25 cellular contexts compared by ENCODE assay signal in the genomic region with DNA sequence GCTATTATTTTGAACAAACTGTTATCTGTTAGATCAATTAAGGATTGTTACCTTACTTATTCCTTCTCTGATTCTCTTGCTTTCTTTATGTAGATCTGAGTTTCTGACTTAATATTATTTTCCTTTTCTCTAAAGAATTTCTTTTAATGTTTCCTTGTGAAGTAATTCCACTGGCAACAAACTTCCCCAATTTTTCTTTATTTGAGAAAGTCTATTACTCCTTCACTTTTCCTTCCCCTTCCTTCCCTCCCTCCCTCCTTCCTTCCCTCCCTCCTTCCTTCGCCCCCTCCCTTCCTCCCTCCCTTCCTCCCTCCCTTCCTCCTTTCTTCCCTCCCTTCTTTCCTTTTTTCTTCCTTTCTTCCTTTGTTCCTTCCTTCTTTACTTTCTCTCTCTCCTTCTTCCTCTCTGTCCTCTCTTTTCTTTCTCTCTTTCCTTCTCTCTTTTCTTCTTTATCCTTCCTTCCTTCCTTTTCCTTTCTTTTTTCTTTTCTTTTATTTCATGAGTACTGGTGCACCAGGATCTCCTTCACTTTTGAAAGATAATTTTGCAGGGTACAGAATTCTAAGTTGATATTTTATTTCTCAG.
DNase-seq lines count a peak whose midpoint lies in the region; ATAC-seq, FAIRE-seq and TF ChIP-seq lines count a peak whose summit lies in the region.
"Had no signal": no experiment of that assay in that cellular context is flagged by ENCODE, and none has a peak within 500 bp of the region (broad histone marks: within the 10 kb centered on the region; RNA-seq: fewer than 3 reads in every experiment).

No MANE protein-coding gene starts in this region.

- no peaks in the 10 kb centered on the region for H3K36me3 ChIP-seq in CD8-positive, alpha-beta T cell (ENCODE audit: insufficient read depth, low read length)
- H3K36me3 ChIP-seq in HEK293 (ENCODE audit: control insufficient read depth in 2 of 2, insufficient read depth in 1 of 2, low read length in 2 of 2), result no peaks in the 10 kb centered on the region
- H3K36me3 ChIP-seq: BLaER1 treated with 17β-estradiol and CSF1 and Interleukin-3, amounts not matched to agents 10 nM and 100 nM had no signal

- H3K4me3 Mint-ChIP-seq in CD8-positive, alpha-beta T cell, result no peak overlapping the region
- H3K4me3 Mint-ChIP-seq in central memory CD8-positive, alpha-beta T cell, result no peak overlapping the region
- H3K4me3 Mint-ChIP-seq: B cell; CD4-positive, alpha-beta T cell; CD8-positive, alpha-beta memory T cell had no signal

- H3K27me3 Mint-ChIP-seq in CD8-positive, alpha-beta T cell (ENCODE audit: low read depth), result peaks cover 15% of the 10 kb centered on the region
- H3K27me3 Mint-ChIP-seq in central memory CD8-positive, alpha-beta T cell, result peaks cover 66% of the 10 kb centered on the region

- no peak for ATAC-seq in CD8-positive, alpha-beta T cell
- ATAC-seq in central memory CD8-positive, alpha-beta T cell (replicated peaks; ENCODE audit: extremely low read depth, poor library complexity, severe bottlenecking), result no peak
- ATAC-seq in HG03039 (IDR thresholded peaks at IDR 0.05; ENCODE audit: unreplicated experiment), result no peak
- ATAC-seq: A549 had no signal

- no peaks in the 10 kb centered on the region for H3K27me3 ChIP-seq in CD8-positive, alpha-beta T cell (ENCODE audit: insufficient read depth, low read length)
- H3K27me3 ChIP-seq: BLaER1 treated with 17β-estradiol and CSF1 and Interleukin-3, amounts not matched to agents 10 nM and 100 nM had no signal

- no peaks in the 10 kb centered on the region for H3K4me1 ChIP-seq in CD8-positive, alpha-beta T cell (ENCODE audit: insufficient read depth, low read length)
- H3K4me1 ChIP-seq in HEK293 (ENCODE audit: control insufficient read depth, insufficient read depth, low read length), result no peaks in the 10 kb centered on the region
- H3K4me1 ChIP-seq: BLaER1 treated with 17β-estradiol and CSF1 and Interleukin-3, amounts not matched to agents 10 nM and 100 nM had no signal

- peak; percentile 32 for TF ChIP-seq CTCF in CD8-positive, alpha-beta T cell (IDR thresholded peaks at IDR 0.05)
- TF ChIP-seq CTCF in HEK293 (tag by site-specific recombination; IDR thresholded peaks at IDR 0.05), result no peak

- H3K27ac Mint-ChIP-seq in CD8-positive, alpha-beta T cell, result no peak overlapping the region
- H3K27ac Mint-ChIP-seq in central memory CD8-positive, alpha-beta T cell (ENCODE audit: low read depth), result peak overlapping the region; percentile 6
- H3K27ac Mint-ChIP-seq: B cell; CD4-positive, alpha-beta T cell; CD8-positive, alpha-beta memory T cell had no signal

- peak; percentile 87 for FAIRE-seq in A204.1 (lab: Jason Lieb, UNC)
- FAIRE-seq: A549, GM12891, GM19239 had no signal

- H3K27ac ChIP-seq in CD8-positive, alpha-beta T cell (ENCODE audit: low read depth, low read length), result no peak overlapping the region
- H3K27ac ChIP-seq in HEK293 (ENCODE audit: extremely low read depth, low read depth, low read length), result no peak overlapping the region
- H3K27ac ChIP-seq: A549; BLaER1 treated with 17β-estradiol and CSF1 and Interleukin-3, amounts not matched to agents 10 nM and 100 nM; C4-2B had no signal

- POLR2A ChIA-PET in CD8-positive, alpha-beta T cell (lab: Charles Lee), result no interaction called here
- POLR2A ChIA-PET in HEK293 (lab: Yijun Ruan, JAX), result no interaction called here

- H3K9me3 ChIP-seq in CD8-positive, alpha-beta T cell (ENCODE audit: low read length), result no peaks in the 10 kb centered on the region
- H3K9me3 ChIP-seq in HEK293 (ENCODE audit: control insufficient read depth, insufficient read depth, low read depth, low read length), result no peaks in the 10 kb centered on the region
- H3K9me3 ChIP-seq: BLaER1 treated with 17β-estradiol and CSF1 and Interleukin-3, amounts not matched to agents 10 nM and 100 nM had no signal

- no peaks in the 10 kb centered on the region for H3K4me1 Mint-ChIP-seq in CD8-positive, alpha-beta T cell (ENCODE audit: low read depth)
- no peaks in the 10 kb centered on the region for H3K4me1 Mint-ChIP-seq in central memory CD8-positive, alpha-beta T cell
- H3K4me1 Mint-ChIP-seq: B cell; CD8-positive, alpha-beta memory T cell had no signal

- DNase-seq in CD8-positive, alpha-beta T cell, result no peak
- no peak for DNase-seq in central memory CD8-positive, alpha-beta T cell (ENCODE audit: low spot score in 2 of 2)
- no peak for DNase-seq in T-helper 1 cell
- DNase-seq in NCI-H1092 treated with DMSO at 0.1 percent for 48 hours (lab: John Stamatoyannopoulos, UW), result no peak
- DNase-seq: 8988T; AML-193; CD4-positive, alpha-beta T cell; CD8-positive, alpha-beta memory T cell; COR-L47; DMS 273 treated with DMSO at 0.1 percent for 48 hours; DMS153; DMS53; DMS79; DND-41; EL; GF-D8 had no signal

- peaks cover 3% of the 10 kb centered on the region for H3K9me3 Mint-ChIP-seq in CD8-positive, alpha-beta T cell
- H3K9me3 Mint-ChIP-seq in central memory CD8-positive, alpha-beta T cell, result no peaks in the 10 kb centered on the region

- no peaks in the 10 kb centered on the region for H3K36me3 Mint-ChIP-seq in CD8-positive, alpha-beta T cell
- peaks cover 2% of the 10 kb centered on the region for H3K36me3 Mint-ChIP-seq in central memory CD8-positive, alpha-beta T cell (ENCODE audit: insufficient read depth)

- CTCF ChIA-PET in CD8-positive, alpha-beta T cell (lab: Charles Lee), result no interaction called here
- CTCF ChIA-PET in HEK293 (lab: Yijun Ruan, JAX), result no interaction called here

- intact Hi-C loops in CD8-positive, alpha-beta T cell (cut with DNase I, micrococcal nuclease), result no loop called here

- no peak overlapping the region for H3K4me3 ChIP-seq in CD8-positive, alpha-beta T cell (ENCODE audit: low read depth, low read length)
- no peak overlapping the region for H3K4me3 ChIP-seq in HEK293 (ENCODE audit: low read depth, low read length)
- H3K4me3 ChIP-seq: A549; BLaER1 treated with 17β-estradiol and CSF1 and Interleukin-3, amounts not matched to agents 10 nM and 100 nM had no signal

TF ChIP-seq in HEK293, 187 proteins besides CTCF, POLR2A, EP300 and RAD21:
- TF ChIP-seq PRDM1 (tag by site-specific recombination; IDR thresholded peaks at IDR 0.05) (peak; percentile 58), ZNF473 (tag by site-specific recombination; IDR thresholded peaks at IDR 0.05) (no peak), ZNF366 (tag by site-specific recombination; conservative IDR thresholded peaks at IDR 0.05) (peak; percentile 52), ZNF660 (tag by site-specific recombination; IDR thresholded peaks at IDR 0.05) (no peak)
- TF ChIP-seq, protein P1, sequence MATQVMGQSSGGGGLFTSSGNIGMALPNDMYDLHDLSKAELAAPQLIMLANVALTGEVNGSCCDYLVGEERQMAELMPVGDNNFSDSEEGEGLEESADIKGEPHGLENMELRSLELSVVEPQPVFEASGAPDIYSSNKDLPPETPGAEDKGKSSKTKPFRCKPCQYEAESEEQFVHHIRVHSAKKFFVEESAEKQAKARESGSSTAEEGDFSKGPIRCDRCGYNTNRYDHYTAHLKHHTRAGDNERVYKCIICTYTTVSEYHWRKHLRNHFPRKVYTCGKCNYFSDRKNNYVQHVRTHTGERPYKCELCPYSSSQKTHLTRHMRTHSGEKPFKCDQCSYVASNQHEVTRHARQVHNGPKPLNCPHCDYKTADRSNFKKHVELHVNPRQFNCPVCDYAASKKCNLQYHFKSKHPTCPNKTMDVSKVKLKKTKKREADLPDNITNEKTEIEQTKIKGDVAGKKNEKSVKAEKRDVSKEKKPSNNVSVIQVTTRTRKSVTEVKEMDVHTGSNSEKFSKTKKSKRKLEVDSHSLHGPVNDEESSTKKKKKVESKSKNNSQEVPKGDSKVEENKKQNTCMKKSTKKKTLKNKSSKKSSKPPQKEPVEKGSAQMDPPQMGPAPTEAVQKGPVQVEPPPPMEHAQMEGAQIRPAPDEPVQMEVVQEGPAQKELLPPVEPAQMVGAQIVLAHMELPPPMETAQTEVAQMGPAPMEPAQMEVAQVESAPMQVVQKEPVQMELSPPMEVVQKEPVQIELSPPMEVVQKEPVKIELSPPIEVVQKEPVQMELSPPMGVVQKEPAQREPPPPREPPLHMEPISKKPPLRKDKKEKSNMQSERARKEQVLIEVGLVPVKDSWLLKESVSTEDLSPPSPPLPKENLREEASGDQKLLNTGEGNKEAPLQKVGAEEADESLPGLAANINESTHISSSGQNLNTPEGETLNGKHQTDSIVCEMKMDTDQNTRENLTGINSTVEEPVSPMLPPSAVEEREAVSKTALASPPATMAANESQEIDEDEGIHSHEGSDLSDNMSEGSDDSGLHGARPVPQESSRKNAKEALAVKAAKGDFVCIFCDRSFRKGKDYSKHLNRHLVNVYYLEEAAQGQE (tag by site-specific recombination; IDR thresholded peaks at IDR 0.05), result no peak
